15 cellular contexts compared by ENCODE assay signal in genomic region chr3:166177130-166177529, GRCh38.
"Had no signal": no experiment of that assay in that cellular context is flagged by ENCODE, and none has a peak within 500 bp of the region (broad histone marks: within the 10 kb centered on the region; RNA-seq: fewer than 3 reads in every experiment).

No MANE protein-coding gene starts in this region.

- H3K27me3 ChIP-seq: adrenal gland, body of pancreas, pancreas, vagina had no signal

- H3K27ac ChIP-seq: adrenal gland, body of pancreas, epithelial cell of prostate, left ventricle myocardium inferior, pancreas, vagina had no signal

- H3K9me3 ChIP-seq: adrenal gland, body of pancreas, left ventricle myocardium inferior, pancreas, vagina had no signal

- H3K4me1 ChIP-seq: adrenal gland, body of pancreas, left ventricle myocardium inferior, pancreas, vagina had no signal

- DNase-seq: activated CD4-positive, alpha-beta T cell treated with anti-CD3 and anti-CD28 coated beads, Interleukin-2, amount 10 ng/mL, durations not matched to agents 7 days and 5 days; activated CD4-positive, CD25-positive, alpha-beta regulatory T cell; activated CD8-positive, alpha-beta memory T cell treated with anti-CD3 and anti-CD28 coated beads for 24 hours; activated naive CD4-positive, alpha-beta T cell treated with anti-CD3 and anti-CD28 coated beads, Interleukin-2, amount 10 ng/mL, durations not matched to agents 7 days and 5 days; adrenal gland; body of pancreas; effector memory CD4-positive, alpha-beta T cell; left ventricle myocardium inferior; pancreas; stimulated activated CD4-positive, alpha-beta T cell treated with anti-CD3 and anti-CD28 coated beads, Interleukin-15, amount 100 ng/mL, for 24 hours; stimulated activated CD4-positive, alpha-beta T cell treated with anti-CD3 and anti-CD28 coated beads, Interleukin-4, amount 100 ng/mL, for 4 hours; T-helper 17 cell had no signal

- H3K4me3 ChIP-seq: adrenal gland, body of pancreas, left ventricle myocardium inferior, pancreas, vagina had no signal

- ATAC-seq: activated T-helper 17 cell treated with anti-CD3 and anti-CD28 coated beads, Interleukin-2, amount 50 U/mL, for 72 hours; body of pancreas; pancreas; T-helper 17 cell had no signal

- H3K36me3 ChIP-seq: adrenal gland, left ventricle myocardium inferior, pancreas, vagina had no signal
